In the genomic region with DNA sequence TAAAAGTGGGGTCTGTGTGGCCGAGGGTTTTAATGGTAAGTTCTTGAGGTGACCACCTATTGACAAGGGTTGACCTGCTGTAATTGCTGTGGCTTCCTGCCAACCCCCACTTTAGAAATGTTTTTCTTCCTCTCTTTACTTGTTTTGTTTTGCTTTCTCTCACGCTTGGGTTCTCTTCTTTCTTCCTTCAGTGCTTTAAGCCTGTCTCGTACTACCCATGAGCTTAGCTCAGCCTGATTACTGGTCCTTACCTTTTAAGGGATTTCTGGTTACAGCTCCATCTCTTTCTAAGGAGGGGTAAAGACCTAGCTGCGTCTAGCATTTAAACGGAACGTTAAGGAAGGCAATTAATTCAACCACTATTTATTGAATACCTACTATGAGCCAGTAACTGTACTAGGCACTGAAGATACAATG, we compare ENCODE assay signal across 8 cellular contexts.
DNase-seq lines count a peak whose midpoint lies in the region; ATAC-seq and TF ChIP-seq lines count a peak whose summit lies in the region.

No MANE protein-coding gene starts in this region.

- peak overlapping the region; percentile 91 for H3K9ac ChIP-seq in OCI-LY3 (ENCODE audit: low read length)
- peak overlapping the region; percentile 92 to 99 for H3K9ac ChIP-seq in duodenal mucosa (ENCODE audit: low read depth in 1 of 2, low read length in 2 of 2)
- H3K9ac ChIP-seq in muscle layer of colon (ENCODE audit: low read length): peak overlapping the region; percentile 99

- peaks cover 48% of the 10 kb centered on the region for H3K79me2 ChIP-seq in OCI-LY3 (ENCODE audit: low read length)

- peaks cover 20% of the 10 kb centered on the region for H3K4me1 ChIP-seq in OCI-LY3 (ENCODE audit: low read length)
- peaks cover 12 to 18% of the 10 kb centered on the region in 2 donors for H3K4me1 ChIP-seq in duodenal mucosa (ENCODE audit: control insufficient read depth in 1 of 2, insufficient read depth in 2 of 2, low read length in 2 of 2)
- peaks cover 3% of the 10 kb centered on the region for H3K4me1 ChIP-seq in muscle layer of colon (ENCODE audit: insufficient read depth, low read length)

- H3K36me3 ChIP-seq in OCI-LY3 (replicated peaks; ENCODE audit: low read depth, low read length) (no peaks in the 10 kb centered on the region), duodenal mucosa (ENCODE audit: control insufficient read depth in 1 of 2, insufficient read depth in 2 of 2, low read length in 2 of 2) (no peaks in the 10 kb centered on the region), muscle layer of colon (ENCODE audit: insufficient read depth, low read length) (no peaks in the 10 kb centered on the region)

- H4K20me1 ChIP-seq in OCI-LY3 (ENCODE audit: insufficient read depth, low read length): peaks cover 29% of the 10 kb centered on the region

- H3K4me2 ChIP-seq in OCI-LY3 (ENCODE audit: low read length): peak overlapping the region; percentile 60

- peak; percentile 26 for DNase-seq in AG10803 (ENCODE audit: low read depth)
- no peak for DNase-seq in EL
- no peak for DNase-seq in stimulated activated CD4-positive, alpha-beta T cell treated with anti-CD3 and anti-CD28 coated beads, Interleukin-4, amount 100 ng/mL, for 1 hour

- H2AFZ ChIP-seq in OCI-LY3 (ENCODE audit: low read depth, low read length): peak overlapping the region; percentile 87

- peak; percentile 18 for ATAC-seq in GM18861 (IDR thresholded peaks at IDR 0.05; ENCODE audit: unreplicated experiment)
- ATAC-seq in HG03045 (IDR thresholded peaks at IDR 0.05; ENCODE audit: unreplicated experiment): peak; percentile 19

- H3K27ac ChIP-seq in OCI-LY3 (ENCODE audit: low read length): peak overlapping the region; percentile 62
- H3K27ac ChIP-seq in duodenal mucosa (ENCODE audit: low read depth, low read length): peak overlapping the region; percentile 96
- peak overlapping the region; percentile 99 for H3K27ac ChIP-seq in muscle layer of colon (ENCODE audit: low read depth, low read length)

- TF ChIP-seq CTCF in AG10803 (conservative IDR thresholded peaks at IDR 0.05; ENCODE audit: low read length) (no peak), OCI-LY3 (IDR thresholded peaks at IDR 0.05; ENCODE audit: low read depth, low read length) (no peak)

- H3K27me3 ChIP-seq in OCI-LY3 (ENCODE audit: low read depth, low read length) (no peaks in the 10 kb centered on the region), duodenal mucosa (ENCODE audit: control insufficient read depth in 1 of 2, insufficient read depth in 2 of 2, low read length in 2 of 2) (no peaks in the 10 kb centered on the region), muscle layer of colon (ENCODE audit: control insufficient read depth in 1 of 2, insufficient read depth in 2 of 2, low read length in 2 of 2) (no peaks in the 10 kb centered on the region)

- H3K4me3 ChIP-seq in AG10803 (ENCODE audit: low read length): peak overlapping the region; percentile 92
- peak overlapping the region; percentile 96 for H3K4me3 ChIP-seq in OCI-LY3 (ENCODE audit: low read length)
- peak overlapping the region; percentile 98 to 99 for H3K4me3 ChIP-seq in duodenal mucosa (ENCODE audit: low read depth in 1 of 2, low read length in 2 of 2)
- peak overlapping the region; percentile 91 to 94 for H3K4me3 ChIP-seq in muscle layer of colon (ENCODE audit: low read depth in 1 of 2, low read length in 2 of 2)

- H3K9me3 ChIP-seq in OCI-LY3 (ENCODE audit: insufficient read depth, low read length) (no peaks in the 10 kb centered on the region), duodenal mucosa (ENCODE audit: control insufficient read depth in 1 of 2, low read length in 2 of 2) (no peaks in the 10 kb centered on the region), muscle layer of colon (ENCODE audit: low read length) (no peaks in the 10 kb centered on the region)
